22 cellular contexts compared by ENCODE assay signal in the genomic region with DNA sequence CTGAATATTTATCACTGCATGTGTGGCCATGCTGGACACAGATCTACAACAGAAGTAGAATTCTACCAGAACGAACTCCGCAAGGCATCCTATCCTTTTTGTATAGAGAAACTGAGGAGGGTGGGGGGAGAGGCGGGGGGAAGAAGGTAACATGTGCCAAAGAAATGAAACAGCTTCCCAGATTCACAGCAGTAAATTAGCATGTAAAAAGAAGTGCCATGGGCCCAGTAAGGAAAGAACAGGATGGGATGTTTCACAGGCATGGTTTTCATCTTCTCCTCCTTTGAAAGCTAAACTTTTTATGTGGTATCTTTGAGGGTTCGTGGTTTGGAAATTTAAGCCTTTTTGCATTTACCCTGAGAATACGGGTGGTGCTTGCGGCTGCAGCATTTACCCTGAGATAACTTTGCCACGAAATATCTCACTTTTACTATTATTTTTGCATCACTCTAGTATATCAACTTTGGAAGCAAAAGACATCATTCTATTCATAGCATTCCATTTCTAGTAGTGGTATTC.
"Had no signal": no experiment of that assay in that cellular context is flagged by ENCODE, and none has a peak within 500 bp of the region (broad histone marks: within the 10 kb centered on the region; RNA-seq: fewer than 3 reads in every experiment).

No MANE protein-coding gene starts in this region.

- H3K4me1 ChIP-seq: body of pancreas, parathyroid adenoma, stomach, transverse colon had no signal

- H3K9me3 ChIP-seq: body of pancreas, stomach, suprapubic skin, transverse colon had no signal

- H3K4me3 ChIP-seq: body of pancreas, hepatocyte, stomach, suprapubic skin, transverse colon had no signal

- H3K27me3 Mint-ChIP-seq: dendritic cell treated with granulocyte-macrophage colony-stimulating factor and Interleukin-4, amounts not matched to agents 40 ng/mL and 50 ng/mL, for 4 days had no signal

- H3K36me3 Mint-ChIP-seq: activated naive CD8-positive, alpha-beta T cell treated with anti-CD3 and anti-CD28 coated beads, Interleukin-2, amount 10 ng/mL, durations not matched to agents 7 days and 5 days had no signal

- H3K4me1 Mint-ChIP-seq: activated T-helper 17 cell treated with anti-CD3 and anti-CD28 coated beads, Interleukin-2, amount 50 U/mL, for 72 hours; nephron had no signal

- H3K9me3 Mint-ChIP-seq: activated naive CD8-positive, alpha-beta T cell treated with anti-CD3 and anti-CD28 coated beads, Interleukin-2, amount 10 ng/mL, durations not matched to agents 7 days and 5 days; activated T-cell treated with anti-CD3 and anti-CD28 coated beads, Interleukin-2, amount 50 U/mL, for 24 hours; activated T-helper 17 cell treated with anti-CD3 and anti-CD28 coated beads, Interleukin-2, amount 50 U/mL, for 72 hours; dendritic cell treated with granulocyte-macrophage colony-stimulating factor and Interleukin-4, amounts not matched to agents 40 ng/mL and 50 ng/mL, for 4 days; nephron had no signal

- H3K27ac ChIP-seq: body of pancreas, hepatocyte, parathyroid adenoma, stomach, suprapubic skin, transverse colon had no signal

- H3K27ac Mint-ChIP-seq: activated naive CD8-positive, alpha-beta T cell treated with anti-CD3 and anti-CD28 coated beads, Interleukin-2, amount 10 ng/mL, durations not matched to agents 7 days and 5 days; activated T-cell treated with anti-CD3 and anti-CD28 coated beads, Interleukin-2, amount 50 U/mL, for 24 hours; activated T-helper 17 cell treated with anti-CD3 and anti-CD28 coated beads, Interleukin-2, amount 50 U/mL, for 72 hours; dendritic cell treated with granulocyte-macrophage colony-stimulating factor and Interleukin-4, amounts not matched to agents 40 ng/mL and 50 ng/mL, for 4 days; nephron had no signal

- DNase-seq: activated CD8-positive, alpha-beta memory T cell treated with anti-CD3 and anti-CD28 coated beads, Interleukin-2, amount 50 U/mL, for 4 hours; activated naive CD8-positive, alpha-beta T cell treated with anti-CD3 and anti-CD28 coated beads, Interleukin-2, amount 10 ng/mL, durations not matched to agents 7 days and 5 days; activated T-cell treated with anti-CD3 and anti-CD28 coated beads, Interleukin-2, amount 50 U/mL, for 24 hours; amygdala; body of pancreas; effector CD4-positive, alpha-beta T cell; foreskin melanocyte; left ventricle myocardium superior; right cardiac atrium; stimulated activated CD4-positive, alpha-beta T cell treated with anti-CD3 and anti-CD28 coated beads, Interleukin-1b, Interleukin-23, amount 100 ng/mL, for 48 hours; stomach; T-helper 1 cell; transverse colon had no signal

- H3K4me3 Mint-ChIP-seq: activated naive CD8-positive, alpha-beta T cell treated with anti-CD3 and anti-CD28 coated beads, Interleukin-2, amount 10 ng/mL, durations not matched to agents 7 days and 5 days; activated T-cell treated with anti-CD3 and anti-CD28 coated beads, Interleukin-2, amount 50 U/mL, for 24 hours; activated T-helper 17 cell treated with anti-CD3 and anti-CD28 coated beads, Interleukin-2, amount 50 U/mL, for 72 hours; dendritic cell treated with granulocyte-macrophage colony-stimulating factor and Interleukin-4, amounts not matched to agents 40 ng/mL and 50 ng/mL, for 4 days; nephron had no signal

- H3K27me3 ChIP-seq: body of pancreas, hepatocyte, stomach, suprapubic skin, transverse colon had no signal

- FAIRE-seq: endometrium, islet of Langerhans, urothelium cell line had no signal

- ATAC-seq: activated T-helper 17 cell treated with anti-CD3 and anti-CD28 coated beads, Interleukin-2, amount 50 U/mL, for 72 hours; body of pancreas; left ventricle myocardium superior; right cardiac atrium had no signal

- H3K36me3 ChIP-seq: stomach, suprapubic skin, transverse colon had no signal
